23 cellular contexts compared by ENCODE assay signal in the genomic region with DNA sequence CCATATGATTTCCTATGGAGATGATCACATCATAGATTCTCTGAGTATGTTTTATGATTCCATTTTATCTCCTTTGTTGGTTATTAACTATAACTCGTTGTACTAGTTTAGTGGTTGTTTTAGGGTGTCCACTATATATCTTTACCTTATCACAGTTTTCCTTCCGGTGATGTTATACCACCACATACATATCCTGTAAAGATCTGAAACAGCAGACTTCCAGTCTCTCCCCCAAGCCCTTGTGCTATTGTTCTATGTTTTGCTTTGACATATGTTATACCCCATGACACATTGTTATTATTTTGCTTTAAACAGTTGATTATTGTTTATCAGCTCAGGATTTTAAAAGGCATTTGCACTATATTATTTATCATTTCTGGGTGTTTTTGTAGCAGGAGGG.
"Had no signal": no experiment of that assay in that cellular context is flagged by ENCODE, and none has a peak within 500 bp of the region (broad histone marks: within the 10 kb centered on the region; RNA-seq: fewer than 3 reads in every experiment).

No MANE protein-coding gene starts in this region.

- DNase-seq: activated CD4-positive, CD25-positive, alpha-beta regulatory T cell treated with anti-CD3 and anti-CD28 coated beads, Interleukin-2, amount 50 U/mL, for 72 hours; activated gamma-delta T cell; activated T-cell treated with anti-CD3 and anti-CD28 coated beads, Interleukin-2, amount 50 U/mL, for 1 hour; cerebellar nuclear complex; cortex of kidney; effector CD4-positive, alpha-beta T cell; gastrocnemius medialis; heart left ventricle; kidney glomerular epithelial cell; mesendoderm; natural killer cell; pancreas; stimulated activated CD4-positive, alpha-beta T cell treated with anti-CD3 and anti-CD28 coated beads, Interleukin-4, amount 100 ng/mL, for 24 hours; T1000 had no signal

- H3K27ac Mint-ChIP-seq: activated naive CD4-positive, alpha-beta T cell treated with anti-CD3 and anti-CD28 coated beads, Interleukin-2, amount 50 U/mL, for 24 hours; natural killer cell had no signal

- H3K36me3 Mint-ChIP-seq: natural killer cell had no signal

- H3K4me3 Mint-ChIP-seq: activated naive CD4-positive, alpha-beta T cell treated with anti-CD3 and anti-CD28 coated beads, Interleukin-2, amount 50 U/mL, for 24 hours; natural killer cell; stimulated activated effector memory CD8-positive, alpha-beta T cell treated with anti-CD3 and anti-CD28 coated beads, Interleukin-12 subunit alpha, Interleukin-12 subunit beta, amount 100 ng/mL, for 72 hours had no signal

- ATAC-seq: esophagus mucosa; gastrocnemius medialis; heart left ventricle; natural killer cell; pancreas; sciatic nerve; stimulated activated effector memory CD8-positive, alpha-beta T cell treated with anti-CD3 and anti-CD28 coated beads, Interleukin-12 subunit alpha, Interleukin-12 subunit beta, amount 100 ng/mL, for 72 hours had no signal

- H3K4me3 ChIP-seq: ascending aorta, breast epithelium, gastrocnemius medialis, heart left ventricle, pancreas, SK-N-MC had no signal

- H3K27ac ChIP-seq: SK-N-MC, VCaP had no signal

- H3K27me3 ChIP-seq: ascending aorta, breast epithelium, gastrocnemius medialis, heart left ventricle, pancreas had no signal

- FAIRE-seq: pancreas, urothelium cell line had no signal

- H3K36me3 ChIP-seq: ascending aorta, breast epithelium, pancreas had no signal

- H3K27me3 Mint-ChIP-seq: activated naive CD4-positive, alpha-beta T cell treated with anti-CD3 and anti-CD28 coated beads, Interleukin-2, amount 50 U/mL, for 24 hours had no signal

- H3K9me3 Mint-ChIP-seq: activated naive CD4-positive, alpha-beta T cell treated with anti-CD3 and anti-CD28 coated beads, Interleukin-2, amount 50 U/mL, for 24 hours; natural killer cell; stimulated activated effector memory CD8-positive, alpha-beta T cell treated with anti-CD3 and anti-CD28 coated beads, Interleukin-12 subunit alpha, Interleukin-12 subunit beta, amount 100 ng/mL, for 72 hours had no signal

- H3K9me3 ChIP-seq: ascending aorta, breast epithelium, gastrocnemius medialis, heart left ventricle, pancreas had no signal
